Comparison of ENCODE assay signal across 16 cellular contexts in genomic region chr7:99385564-99385963, GRCh38. TPM values are rescaled to one million over a fixed set of nuclear protein-coding genes. Genes with fewer than 3 reads are reported as not detected.
DNase-seq lines count a peak whose midpoint lies in the region; ATAC-seq and TF ChIP-seq lines count a peak whose summit lies in the region.
"Had no signal": no experiment of that assay in that cellular context is flagged by ENCODE, and none has a peak within 500 bp of the region (broad histone marks: within the 10 kb centered on the region; RNA-seq: fewer than 3 reads in every experiment).

No MANE protein-coding gene starts in this region.

- no peaks in the 10 kb centered on the region; the same call in 1 of the 2 replicates for H3F3A ChIP-seq in PC-9 (ENCODE audit: insufficient read depth, low read depth)

- H2AFZ ChIP-seq in PC-9 = no peak overlapping the region

- TF ChIP-seq CTCF in natural killer cell (IDR thresholded peaks at IDR 0.05) = no peak
- no peak for TF ChIP-seq CTCF in PC-9 (conservative IDR thresholded peaks at IDR 0.05)
- TF ChIP-seq CTCF in tibial artery (IDR thresholded peaks at IDR 0.05) = no peak

- POLR2A ChIA-PET in CD8-positive, alpha-beta memory T cell (lab: Charles Lee) = interaction anchor here (0.9 kb wide), 1 partner anchor 16 kb away, joined by 3 read pairs; no protein-coding TSS in a partner anchor
- POLR2A ChIA-PET in PC-9 (lab: Charles Lee; ENCODE audit: unreplicated experiment) = interaction anchor here (0.6 to 0.7 kb wide), 2 partner anchors 437 to 500 kb away, joined by 3 to 4 read pairs; no protein-coding TSS in a partner anchor

- peaks cover 47% of the 10 kb centered on the region for H3K36me3 Mint-ChIP-seq in activated CD4-positive, alpha-beta T cell treated with anti-CD3 and anti-CD28 coated beads, Interleukin-2, amount 10 ng/mL, durations not matched to agents 24 days and 14 days (ENCODE audit: low read depth)
- peaks cover 0 to 64% (median 6%) of the 10 kb centered on the region in 3 donors for H3K36me3 Mint-ChIP-seq in CD8-positive, alpha-beta memory T cell
- peaks cover 31% of the 10 kb centered on the region for H3K36me3 Mint-ChIP-seq in activated naive CD8-positive, alpha-beta T cell treated with anti-CD3 and anti-CD28 coated beads for 36 hours
- H3K36me3 Mint-ChIP-seq in natural killer cell = no peaks in the 10 kb centered on the region

- no peaks in the 10 kb centered on the region for H3K27me3 Mint-ChIP-seq in activated CD4-positive, alpha-beta T cell treated with anti-CD3 and anti-CD28 coated beads, Interleukin-2, amount 10 ng/mL, durations not matched to agents 24 days and 14 days
- no peaks in the 10 kb centered on the region for H3K27me3 Mint-ChIP-seq in CD8-positive, alpha-beta memory T cell
- no peaks in the 10 kb centered on the region for H3K27me3 Mint-ChIP-seq in activated naive CD8-positive, alpha-beta T cell treated with anti-CD3 and anti-CD28 coated beads for 36 hours
- H3K27me3 Mint-ChIP-seq in natural killer cell (ENCODE audit: low read depth in 2 of 2) = no peaks in the 10 kb centered on the region

- H3K27ac ChIP-seq in CD8-positive, alpha-beta memory T cell (ENCODE audit: low read depth, low read length) = no peak overlapping the region
- H3K27ac ChIP-seq in PC-9 (no peak overlapping the region), tibial artery (no peak overlapping the region)

- H3K9me3 ChIP-seq in CD8-positive, alpha-beta memory T cell (ENCODE audit: low read length) = no peaks in the 10 kb centered on the region
- H3K9me3 ChIP-seq in PC-9 (ENCODE audit: insufficient read depth, low read depth) (no peaks in the 10 kb centered on the region), tibial artery (no peaks in the 10 kb centered on the region)
- H3K9me3 ChIP-seq: MG63 had no signal

- no TSS peak for BruUV-seq in PC-9 (replicated peaks; lab: Mats Ljungman, UMichigan)

- no peak overlapping the region for H3K4me3 ChIP-seq in CD8-positive, alpha-beta memory T cell (ENCODE audit: low read length)
- H3K4me3 ChIP-seq in PC-9 (no peak overlapping the region), tibial artery (no peak overlapping the region)
- H3K4me3 ChIP-seq: coronary artery, MG63 had no signal

- DNase-seq in activated CD4-positive, alpha-beta T cell treated with anti-CD3 and anti-CD28 coated beads, Interleukin-2, amount 10 ng/mL, durations not matched to agents 24 days and 14 days = no peak
- no peak for DNase-seq in activated CD4-positive, alpha-beta T cell treated with anti-CD3 and anti-CD28 coated beads for 4 hours
- no peak for DNase-seq in CD8-positive, alpha-beta memory T cell
- DNase-seq in activated naive CD8-positive, alpha-beta T cell treated with anti-CD3 and anti-CD28 coated beads for 36 hours = no peak
- DNase-seq in natural killer cell (no peak), PC-9 (no peak), tibial artery (no peak)
- no peak for DNase-seq in NK-92 treated with Interleukin-12 subunit alpha and Interleukin-12 subunit beta, amount 100 ng/mL, for 24 hours (lab: John Stamatoyannopoulos, UW)
- DNase-seq: activated CD4-positive, CD25-positive, alpha-beta regulatory T cell treated with anti-CD3 and anti-CD28 coated beads, Interleukin-2, amount 50 U/mL, for 72 hours; mammary epithelial cell; MG63; NCI-H1694; NCI-H69; stimulated activated CD4-positive, alpha-beta T cell treated with anti-CD3 and anti-CD28 coated beads, Interleukin-1b, Interleukin-23, amount 100 ng/mL, for 48 hours had no signal

- no peaks in the 10 kb centered on the region for H3K27me3 ChIP-seq in CD8-positive, alpha-beta memory T cell (ENCODE audit: insufficient read depth, low read length, poor library complexity, severe bottlenecking)
- H3K27me3 ChIP-seq in PC-9 (ENCODE audit: insufficient read depth, low read depth) = no peaks in the 10 kb centered on the region
- no peaks in the 10 kb centered on the region for H3K27me3 ChIP-seq in tibial artery
- H3K27me3 ChIP-seq: MG63 had no signal

- H3K79me2 ChIP-seq in PC-9 (ENCODE audit: low read depth) = peaks cover 13% of the 10 kb centered on the region; the same call in 1 of the 2 replicates

- CTCF ChIA-PET in CD8-positive, alpha-beta memory T cell (lab: Charles Lee) = interaction anchor here (0.8 to 4.1 kb wide), 2 partner anchors 11 to 19 kb away, joined by 3 to 30 read pairs; partner anchors contain the start of gene ARPC1B
- CTCF ChIA-PET in PC-9 (lab: Charles Lee) = no interaction called here

- no peaks in the 10 kb centered on the region for H3K9me3 Mint-ChIP-seq in activated CD4-positive, alpha-beta T cell treated with anti-CD3 and anti-CD28 coated beads, Interleukin-2, amount 10 ng/mL, durations not matched to agents 24 days and 14 days
- no peaks in the 10 kb centered on the region for H3K9me3 Mint-ChIP-seq in CD8-positive, alpha-beta memory T cell
- H3K9me3 Mint-ChIP-seq in activated naive CD8-positive, alpha-beta T cell treated with anti-CD3 and anti-CD28 coated beads for 36 hours = no peaks in the 10 kb centered on the region
- H3K9me3 Mint-ChIP-seq in natural killer cell = no peaks in the 10 kb centered on the region
- H3K9me3 Mint-ChIP-seq: nephron had no signal

- no peaks in the 10 kb centered on the region for H3K9me2 ChIP-seq in PC-9 (ENCODE audit: insufficient read depth)

- peaks cover 35% of the 10 kb centered on the region for H3K4me1 ChIP-seq in CD8-positive, alpha-beta memory T cell (ENCODE audit: insufficient read depth, low read length)
- no peaks in the 10 kb centered on the region for H3K4me1 ChIP-seq in PC-9 (replicated peaks; ENCODE audit: insufficient read depth)
- H3K4me1 ChIP-seq in tibial artery = peaks cover 0 to 14% (median 11%) of the 10 kb centered on the region in 4 donors

- H4K20me1 ChIP-seq in PC-9 (ENCODE audit: insufficient read depth) = peaks cover 14% of the 10 kb centered on the region

- peaks cover 40% of the 10 kb centered on the region for H3K36me3 ChIP-seq in CD8-positive, alpha-beta memory T cell (ENCODE audit: insufficient read depth, low read length)
- H3K36me3 ChIP-seq in PC-9 (ENCODE audit: low read depth) = no peaks in the 10 kb centered on the region; the same call in 1 of the 2 replicates
- peaks cover 29 to 58% (median 43%) of the 10 kb centered on the region in 3 donors for H3K36me3 ChIP-seq in tibial artery

- intact Hi-C loops in activated CD4-positive, alpha-beta T cell treated with anti-CD3 and anti-CD28 coated beads, Interleukin-2, amount 10 ng/mL, durations not matched to agents 24 days and 14 days (cut with micrococcal nuclease) = no loop called here
- intact Hi-C loops in natural killer cell (cut with micrococcal nuclease) (no loop called here), PC-9 (cut with micrococcal nuclease; ENCODE audit: unreplicated experiment) (no loop called here), tibial artery (cut with DNase I; ENCODE audit: low total_unique reads) (no loop called here)

- peaks cover 20% of the 10 kb centered on the region for H3K4me1 Mint-ChIP-seq in activated CD4-positive, alpha-beta T cell treated with anti-CD3 and anti-CD28 coated beads, Interleukin-2, amount 10 ng/mL, durations not matched to agents 24 days and 14 days
- H3K4me1 Mint-ChIP-seq in CD8-positive, alpha-beta memory T cell = peaks cover 21 to 36% (median 27%) of the 10 kb centered on the region in 3 donors
- peaks cover 23% of the 10 kb centered on the region for H3K4me1 Mint-ChIP-seq in activated naive CD8-positive, alpha-beta T cell treated with anti-CD3 and anti-CD28 coated beads for 36 hours
- peaks cover 19 to 45% of the 10 kb centered on the region in 2 donors for H3K4me1 Mint-ChIP-seq in natural killer cell
- H3K4me1 Mint-ChIP-seq: nephron had no signal

- H3K4me3 Mint-ChIP-seq in activated CD4-positive, alpha-beta T cell treated with anti-CD3 and anti-CD28 coated beads, Interleukin-2, amount 10 ng/mL, durations not matched to agents 24 days and 14 days = no peak overlapping the region
- no peak overlapping the region for H3K4me3 Mint-ChIP-seq in CD8-positive, alpha-beta memory T cell
- H3K4me3 Mint-ChIP-seq in activated naive CD8-positive, alpha-beta T cell treated with anti-CD3 and anti-CD28 coated beads for 36 hours = no peak overlapping the region
- H3K4me3 Mint-ChIP-seq in natural killer cell = no peak overlapping the region
- H3K4me3 Mint-ChIP-seq: nephron had no signal

- H3K4me2 ChIP-seq in PC-9 = no peak overlapping the region

- H3K27ac Mint-ChIP-seq in activated CD4-positive, alpha-beta T cell treated with anti-CD3 and anti-CD28 coated beads, Interleukin-2, amount 10 ng/mL, durations not matched to agents 24 days and 14 days = peak overlapping the region; percentile 29
- H3K27ac Mint-ChIP-seq in CD8-positive, alpha-beta memory T cell = peak overlapping the region in 6 of 8 donors; percentile 23 to 85 (median 63)
- peak overlapping the region; percentile 65 for H3K27ac Mint-ChIP-seq in activated naive CD8-positive, alpha-beta T cell treated with anti-CD3 and anti-CD28 coated beads for 36 hours
- H3K27ac Mint-ChIP-seq in natural killer cell = peak overlapping the region; percentile 84 to 97
- H3K27ac Mint-ChIP-seq: nephron had no signal

- ATAC-seq in natural killer cell = no peak

RNA-seq across cellular contexts. Expression of gene ARPC1B, which starts 11.0 kb away (rescaled TPM):
- 248 and 250 TPM in 2 replicates for total RNA-seq in activated CD4-positive, alpha-beta T cell treated with anti-CD3 and anti-CD28 coated beads, Interleukin-2, amount 10 ng/mL, durations not matched to agents 24 days and 14 days
- total RNA-seq in CD8-positive, alpha-beta memory T cell = 100 to 1,000 TPM; 238 to 258 TPM
- 821 TPM for polyA plus RNA-seq in CD8-positive, alpha-beta memory T cell
- 100 to 1,000 TPM; 256 to 258 TPM for total RNA-seq in activated naive CD8-positive, alpha-beta T cell treated with anti-CD3 and anti-CD28 coated beads for 36 hours
- 100 to 1,000 TPM; 161 to 184 (median 179) TPM for total RNA-seq in natural killer cell
- total RNA-seq in PC-9 (2021) = 276 and 289 TPM in 2 replicates

RNA-seq across cellular contexts. Expression of gene PDAP1, which starts 22.8 kb away (rescaled TPM):
- 167 and 168 TPM in 2 replicates for total RNA-seq in activated CD4-positive, alpha-beta T cell treated with anti-CD3 and anti-CD28 coated beads, Interleukin-2, amount 10 ng/mL, durations not matched to agents 24 days and 14 days
- total RNA-seq in CD8-positive, alpha-beta memory T cell = 100 to 1,000 TPM; 198 to 210 TPM
- polyA plus RNA-seq in CD8-positive, alpha-beta memory T cell = 32.8 TPM
- total RNA-seq in activated naive CD8-positive, alpha-beta T cell treated with anti-CD3 and anti-CD28 coated beads for 36 hours = 100 to 1,000 TPM; 201 to 214 TPM
- total RNA-seq in natural killer cell = 10 to 100 TPM; 55.3 to 60.6 (median 59.3) TPM
- total RNA-seq in PC-9 (2021) = 141 and 180 TPM in 2 replicates

RNA-seq across cellular contexts. Expression of gene BUD31, which starts 23.2 kb away (rescaled TPM):
- total RNA-seq in activated CD4-positive, alpha-beta T cell treated with anti-CD3 and anti-CD28 coated beads, Interleukin-2, amount 10 ng/mL, durations not matched to agents 24 days and 14 days = 136 and 147 TPM in 2 replicates
- 100 to 1,000 TPM; 185 to 188 TPM for total RNA-seq in CD8-positive, alpha-beta memory T cell
- 176 TPM for polyA plus RNA-seq in CD8-positive, alpha-beta memory T cell
- 100 to 1,000 TPM; 156 to 162 TPM for total RNA-seq in activated naive CD8-positive, alpha-beta T cell treated with anti-CD3 and anti-CD28 coated beads for 36 hours
- total RNA-seq in natural killer cell (100 to 1,000 TPM; 145 to 190 (median 187) TPM), PC-9 (2021) (167 and 178 TPM in 2 replicates)

RNA-seq across cellular contexts. Expression of gene PTCD1, which starts 53.0 kb away (rescaled TPM):
- 10.5 and 10.7 TPM in 2 replicates for total RNA-seq in activated CD4-positive, alpha-beta T cell treated with anti-CD3 and anti-CD28 coated beads, Interleukin-2, amount 10 ng/mL, durations not matched to agents 24 days and 14 days
- 10 to 100 TPM in 1 of 2 experiments, 1 to 10 TPM in 1; 8.4 to 11.4 TPM for total RNA-seq in CD8-positive, alpha-beta memory T cell
- polyA plus RNA-seq in CD8-positive, alpha-beta memory T cell = 4.5 TPM
- 1 to 10 TPM; 5.9 to 9.1 TPM for total RNA-seq in activated naive CD8-positive, alpha-beta T cell treated with anti-CD3 and anti-CD28 coated beads for 36 hours
- total RNA-seq in natural killer cell (1 to 10 TPM; 5.3 to 6.6 (median 6.4) TPM), PC-9 (2021) (8.0 and 8.8 TPM in 2 replicates)

RNA-seq across cellular contexts. Expression of gene CPSF4, which starts 53.2 kb away (rescaled TPM):
- total RNA-seq in activated CD4-positive, alpha-beta T cell treated with anti-CD3 and anti-CD28 coated beads, Interleukin-2, amount 10 ng/mL, durations not matched to agents 24 days and 14 days = 83.5 and 89.0 TPM in 2 replicates
- 10 to 100 TPM; 58.7 to 66.6 TPM for total RNA-seq in CD8-positive, alpha-beta memory T cell
- polyA plus RNA-seq in CD8-positive, alpha-beta memory T cell = 22.7 TPM
- total RNA-seq in activated naive CD8-positive, alpha-beta T cell treated with anti-CD3 and anti-CD28 coated beads for 36 hours = 10 to 100 TPM; 70.0 to 70.1 TPM
- total RNA-seq in natural killer cell = 10 to 100 TPM; 54.0 to 61.6 (median 54.8) TPM
- total RNA-seq in PC-9 (2021) = 69.0 and 81.5 TPM in 2 replicates

Comparison
In these comparisons a context has a peak if more than half of its experiments do, and no peak if none do; other contexts are left out.
1. H3K27ac Mint-ChIP-seq: peak in every context shown above with its lines; median percentile 90 in natural killer cell; 65 in activated naive CD8-positive, alpha-beta T cell treated with anti-CD3 and anti-CD28 coated beads for 36 hours; 63 in CD8-positive, alpha-beta memory T cell; 29 in activated CD4-positive, alpha-beta T cell treated with anti-CD3 and anti-CD28 coated beads, Interleukin-2, amount 10 ng/mL, durations not matched to agents 24 days and 14 days.